ENCODE assay signal across 9 cellular contexts in the genomic region with DNA sequence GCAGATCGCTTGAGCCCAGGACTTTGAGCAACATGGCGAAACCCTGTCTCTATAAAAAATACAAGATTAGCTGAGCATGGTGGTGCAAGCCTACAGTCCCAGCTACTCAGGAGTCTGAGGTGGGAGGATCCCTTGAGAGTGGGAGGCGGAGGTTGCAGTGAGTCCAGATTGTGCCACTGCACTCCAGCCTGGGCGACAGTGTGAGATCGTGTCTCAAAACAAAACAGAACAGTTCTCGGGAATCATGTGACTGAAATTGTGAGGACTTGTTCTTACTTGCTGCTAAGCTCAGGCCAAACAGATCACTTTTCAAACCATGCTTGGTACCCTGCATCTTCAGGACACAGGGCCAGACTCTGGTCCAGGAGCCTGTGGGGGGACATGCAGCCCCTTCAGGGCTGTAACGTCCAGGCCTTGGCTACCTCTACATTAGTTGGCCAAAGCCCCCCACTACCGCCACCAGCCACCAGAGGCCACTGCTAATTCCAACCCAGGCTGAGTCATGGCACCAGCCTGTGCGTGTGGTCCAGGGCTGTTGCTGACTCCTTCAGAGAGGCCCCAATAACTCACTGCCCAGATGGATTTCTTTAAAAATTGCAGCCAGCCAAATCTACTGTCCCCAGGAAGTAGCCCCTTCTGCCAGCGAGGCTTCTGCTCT. TPM values are rescaled to one million over a fixed set of nuclear protein-coding genes. Genes with fewer than 3 reads are reported as not detected.
DNase-seq lines count a peak whose midpoint lies in the region; ATAC-seq, FAIRE-seq and TF ChIP-seq lines count a peak whose summit lies in the region.
"Had no signal": no experiment of that assay in that cellular context is flagged by ENCODE, and none has a peak within 500 bp of the region (broad histone marks: within the 10 kb centered on the region; RNA-seq: fewer than 3 reads in every experiment).

No MANE protein-coding gene starts in this region.

- H3K9me3 Mint-ChIP-seq in H9, result peaks cover 7 to 11% of the 10 kb centered on the region in 2 experiments

- H3K36me3 ChIP-seq in kidney epithelial cell (ENCODE audit: control insufficient read depth, insufficient read depth, low read length), result no peaks in the 10 kb centered on the region
- no peaks in the 10 kb centered on the region for H3K36me3 ChIP-seq in thoracic aorta

- peaks cover 3% of the 10 kb centered on the region for H3K27me3 Mint-ChIP-seq in H9 (ENCODE audit: low read depth)

- H4K91ac ChIP-seq in H9 (ENCODE audit: insufficient read length, low read depth, low read length), result no peak overlapping the region

- H2BK12ac ChIP-seq in H9 (ENCODE audit: insufficient read length, low read depth, low read length), result no peak overlapping the region

- peaks cover 5 to 21% of the 10 kb centered on the region in 2 experiments for H3K4me1 Mint-ChIP-seq in H9

- H3K79me2 ChIP-seq in H9 (ENCODE audit: insufficient read depth, low read length), result no peaks in the 10 kb centered on the region

- H3K27me3 ChIP-seq in H9 (ENCODE audit: insufficient read depth, low read length) (no peaks in the 10 kb centered on the region), kidney epithelial cell (ENCODE audit: control insufficient read depth, insufficient read depth, low read length) (peaks cover 18% of the 10 kb centered on the region), thoracic aorta (replicated peaks; ENCODE audit: insufficient read depth) (no peaks in the 10 kb centered on the region)

- H3K14ac ChIP-seq in H9 (ENCODE audit: insufficient read depth, low read length), result no peak overlapping the region

- no peak overlapping the region for H3K9ac ChIP-seq in H9 (ENCODE audit: extremely low read depth, insufficient read length, low read length)

- no peak overlapping the region for H2AK5ac ChIP-seq in H9 (ENCODE audit: insufficient read length, low read length)

- no peaks in the 10 kb centered on the region for H4K20me1 ChIP-seq in H9 (ENCODE audit: control insufficient read depth, insufficient read depth, insufficient read length)

- WGBS in H9 (ENCODE audit: extremely low coverage, insufficient read length, low lambda C conversion rate), result no CpG with 5 or more reads among the region's 10 CpGs

- DNase-seq in AG10803 (ENCODE audit: low read depth) (peak; percentile 69), H9 (peak; percentile 76), RCC 7860 (ENCODE audit: low spot score) (peak; percentile 9), astrocyte of the hippocampus (ENCODE audit: low read depth, low spot score) (peak; percentile 76), kidney epithelial cell (ENCODE audit: low read depth) (peak; percentile 2), thoracic aorta (ENCODE audit: low spot score) (no peak), NCI-H2029 treated with DMSO at 0.1 percent for 48 hours (lab: John Stamatoyannopoulos, UW) (no peak), NCI-H1436 (lab: John Stamatoyannopoulos, UW) (no peak)

- H3K4me1 ChIP-seq in H9 (ENCODE audit: insufficient read depth, low read length), result no peaks in the 10 kb centered on the region
- no peaks in the 10 kb centered on the region for H3K4me1 ChIP-seq in thoracic aorta (ENCODE audit: control insufficient read depth in 1 of 2, low read depth in 2 of 2)

- H3T11ph ChIP-seq in H9 (ENCODE audit: low read length), result no peak overlapping the region

- H3K27ac ChIP-seq in H9 (ENCODE audit: insufficient read length, low read depth, low read length), result no peak overlapping the region
- H3K27ac ChIP-seq in thoracic aorta, result no peak overlapping the region

- H4K8ac ChIP-seq in H9 (replicated peaks; ENCODE audit: insufficient read length, low read depth, low read length), result no peak overlapping the region

- no peak overlapping the region for H3K23ac ChIP-seq in H9 (ENCODE audit: insufficient read length, low read depth, low read length)

- H3K36me3 Mint-ChIP-seq in H9 (ENCODE audit: insufficient read depth in 1 of 3, low read depth in 3 of 3), result peaks cover 3 to 14% (median 10%) of the 10 kb centered on the region in 3 experiments; a peak in 5 of 7 replicates

- no peak overlapping the region for H3K4ac ChIP-seq in H9 (ENCODE audit: low read depth, low read length)

- H3K9me3 ChIP-seq in H9 (ENCODE audit: control insufficient read depth, low read depth, low read length), result no peaks in the 10 kb centered on the region
- H3K9me3 ChIP-seq in thoracic aorta, result no peaks in the 10 kb centered on the region

- no peaks in the 10 kb centered on the region for H3K79me1 ChIP-seq in H9 (ENCODE audit: insufficient read depth, low read depth, low read length, poor library complexity, severe bottlenecking)

- H2BK5ac ChIP-seq in H9 (ENCODE audit: insufficient read length, low read length), result no peak overlapping the region

- TF ChIP-seq CTCF in AG10803 (conservative IDR thresholded peaks at IDR 0.05; ENCODE audit: low read length) (peak; percentile 76), H9 (conservative IDR thresholded peaks at IDR 0.05) (peak; percentile 75), kidney epithelial cell (IDR thresholded peaks at IDR 0.05; ENCODE audit: insufficient read depth, low read length, poor library complexity, severe bottlenecking) (peak; percentile 77), thoracic aorta (IDR thresholded peaks at IDR 0.05) (peak; percentile 67)

- H3K4me2 ChIP-seq in H9 (ENCODE audit: insufficient read depth, insufficient read length, low read length), result no peak overlapping the region

- no peak overlapping the region for H2BK20ac ChIP-seq in H9 (ENCODE audit: low read depth, low read length, poor library complexity, severe bottlenecking)

- no peak overlapping the region for H3K18ac ChIP-seq in H9 (ENCODE audit: insufficient read length, low read depth, low read length)

- no peak overlapping the region for H2BK120ac ChIP-seq in H9 (ENCODE audit: low read depth, low read length, poor library complexity, severe bottlenecking)

- H2BK15ac ChIP-seq in H9 (ENCODE audit: low read depth, low read length), result no peak overlapping the region

- peak; percentile 50 for ATAC-seq in thoracic aorta (ENCODE audit: insufficient number of reproducible peaks, low FRiP score, low read depth)

- no peak for FAIRE-seq in RCC 7860 (lab: Jason Lieb, UNC)
- FAIRE-seq: endometrium had no signal

- no peak overlapping the region for H3K4me3 ChIP-seq in AG10803 (ENCODE audit: low read length)
- no peak overlapping the region for H3K4me3 ChIP-seq in kidney epithelial cell (ENCODE audit: low read depth, low read length)
- H3K4me3 ChIP-seq in thoracic aorta, result no peak overlapping the region

- no peak overlapping the region for H3K4me3 Mint-ChIP-seq in H9

- H3K27ac Mint-ChIP-seq in H9, result peak overlapping the region in 1 of 3 experiments; percentile 12; a peak in 1 of 7 replicates

- no peak overlapping the region for H2AFZ ChIP-seq in H9 (ENCODE audit: low read length)

- no peak overlapping the region for H3K56ac ChIP-seq in H9 (ENCODE audit: insufficient read length, low read depth, low read length)

- no peak overlapping the region for H4K5ac ChIP-seq in H9 (ENCODE audit: insufficient read length, low read depth, low read length)

- no peaks in the 10 kb centered on the region for H3K23me2 ChIP-seq in H9 (ENCODE audit: insufficient read length, low read depth, low read length, poor library complexity, severe bottlenecking)

RNA-seq across cellular contexts. Expression of a gene that starts 33.4 kb away (rescaled TPM):
- 0.22 and 0.33 TPM in 2 replicates for total RNA-seq in H9 (2021)
- not detected in 2 replicates for total RNA-seq in kidney epithelial cell
- total RNA-seq in thoracic aorta, result 1 to 10 TPM in 1 of 2 donors, under 1 TPM in 1; 0.21 to 3.1 TPM

RNA-seq across cellular contexts. Expression of a gene that starts 33.7 kb away (rescaled TPM):
- total RNA-seq in H9 (2021) (133 and 137 TPM in 2 replicates), kidney epithelial cell (349 and 415 TPM in 2 replicates), thoracic aorta (100 to 1,000 TPM; 406 to 455 TPM)

RNA-seq across cellular contexts. Expression of a gene that starts 34.1 kb away (rescaled TPM):
- total RNA-seq in H9 (2021) (36.3 and 37.5 TPM in 2 replicates), kidney epithelial cell (12.1 and 16.7 TPM in 2 replicates), thoracic aorta (10 to 100 TPM in 1 of 2 donors, 1 to 10 TPM in 1; 6.5 to 22.2 TPM)

Comparison
In these comparisons a context has a peak if more than half of its experiments do, and no peak if none do; other contexts are left out.
1. DNase-seq: peak in AG10803 (single experiment), H9 (single experiment), RCC 7860 (single experiment), astrocyte of the hippocampus (single experiment) and kidney epithelial cell (single experiment); none in thoracic aorta (single experiment), NCI-H2029 treated with DMSO at 0.1 percent for 48 hours (single experiment) and NCI-H1436 (single experiment).
2. Peak in every context shown above with its lines, with median percentiles within 50 percentile points of each other: CTCF ChIP-seq.